Comparison of ENCODE assay signal across 8 cellular contexts in genomic region chr5:180090769-180091546, GRCh38. TPM values are rescaled to one million over a fixed set of nuclear protein-coding genes. Genes with fewer than 3 reads are reported as not detected.
DNase-seq lines count a peak whose midpoint lies in the region; ATAC-seq and TF ChIP-seq lines count a peak whose summit lies in the region.

No MANE protein-coding gene starts in this region.

- no peaks in the 10 kb centered on the region for H3K9me3 Mint-ChIP-seq in activated CD4-positive, alpha-beta T cell treated with anti-CD3 and anti-CD28 coated beads, Interleukin-2, amount 10 ng/mL, durations not matched to agents 24 days and 14 days
- H3K9me3 Mint-ChIP-seq in stimulated activated effector memory CD8-positive, alpha-beta T cell treated with anti-CD3 and anti-CD28 coated beads, Interleukin-12 subunit alpha, Interleukin-12 subunit beta, amount 100 ng/mL, for 72 hours = no peaks in the 10 kb centered on the region

- peak in 3 of 6 experiments; percentile 11 to 17 (median 16) for TF ChIP-seq CTCF in adrenal gland (IDR thresholded peaks at IDR 0.05)

- H3K27me3 ChIP-seq in adrenal gland = no peaks in the 10 kb centered on the region

- no peaks in the 10 kb centered on the region for H3K36me3 Mint-ChIP-seq in activated CD4-positive, alpha-beta T cell treated with anti-CD3 and anti-CD28 coated beads, Interleukin-2, amount 10 ng/mL, durations not matched to agents 24 days and 14 days (ENCODE audit: low read depth)
- no peaks in the 10 kb centered on the region for H3K36me3 Mint-ChIP-seq in stimulated activated effector memory CD8-positive, alpha-beta T cell treated with anti-CD3 and anti-CD28 coated beads, Interleukin-12 subunit alpha, Interleukin-12 subunit beta, amount 100 ng/mL, for 72 hours

- H3K4me3 ChIP-seq in adrenal gland = peak overlapping the region in 1 of 4 donors; percentile 55

- WGBS in adrenal gland, 4 donors = 25 to 29% (median 27%) methylated on average over 9 to 17 of the region's 17 CpGs

- no peak for DNase-seq in activated CD4-positive, alpha-beta T cell treated with anti-CD3 and anti-CD28 coated beads, Interleukin-2, amount 10 ng/mL, durations not matched to agents 24 days and 14 days
- no peak for DNase-seq in activated CD4-positive, alpha-beta T cell treated with anti-CD3 and anti-CD28 coated beads for 4 hours
- DNase-seq in NCI-H460 (ENCODE audit: extremely low read depth, low read depth) (peak; percentile 41), adrenal gland (peak in 5 of 7 donors; percentile 37 to 65 (median 43)), iPS-NIHi11 (ENCODE audit: low spot score) (peak; percentile 35)
- no peak for DNase-seq in stimulated activated effector memory CD8-positive, alpha-beta T cell treated with anti-CD3 and anti-CD28 coated beads, Interleukin-12 subunit alpha, Interleukin-12 subunit beta, amount 100 ng/mL, for 72 hours (ENCODE audit: low spot score in 2 of 2)

- no peaks in the 10 kb centered on the region for H3K9me3 ChIP-seq in adrenal gland (replicated peaks in 1 of 3)

- no peak for ATAC-seq in stimulated activated effector memory CD8-positive, alpha-beta T cell treated with anti-CD3 and anti-CD28 coated beads, Interleukin-12 subunit alpha, Interleukin-12 subunit beta, amount 100 ng/mL, for 72 hours
- ATAC-seq in HG02852 (IDR thresholded peaks at IDR 0.05; ENCODE audit: unreplicated experiment) (no peak), GM18519 (IDR thresholded peaks at IDR 0.05; ENCODE audit: low FRiP score, unreplicated experiment) (no peak)

- peaks cover 10% of the 10 kb centered on the region for H3K4me1 Mint-ChIP-seq in activated CD4-positive, alpha-beta T cell treated with anti-CD3 and anti-CD28 coated beads, Interleukin-2, amount 10 ng/mL, durations not matched to agents 24 days and 14 days
- H3K4me1 Mint-ChIP-seq in stimulated activated effector memory CD8-positive, alpha-beta T cell treated with anti-CD3 and anti-CD28 coated beads, Interleukin-12 subunit alpha, Interleukin-12 subunit beta, amount 100 ng/mL, for 72 hours = peaks cover 8% of the 10 kb centered on the region

- no peak for TF ChIP-seq POLR2A in adrenal gland (IDR thresholded peaks at IDR 0.05)

- H3K4me1 ChIP-seq in adrenal gland (replicated peaks in 1 of 2) = peaks cover 0 to 5% of the 10 kb centered on the region in 2 donors

- peaks cover 8% of the 10 kb centered on the region for H3K27me3 Mint-ChIP-seq in activated CD4-positive, alpha-beta T cell treated with anti-CD3 and anti-CD28 coated beads, Interleukin-2, amount 10 ng/mL, durations not matched to agents 24 days and 14 days

- H3K27ac ChIP-seq in adrenal gland = peak overlapping the region in 1 of 5 donors; percentile 52

- no peaks in the 10 kb centered on the region for H3K36me3 ChIP-seq in adrenal gland (replicated peaks in 1 of 2)

- intact Hi-C loops in activated CD4-positive, alpha-beta T cell treated with anti-CD3 and anti-CD28 coated beads, Interleukin-2, amount 10 ng/mL, durations not matched to agents 24 days and 14 days (cut with micrococcal nuclease) = no loop called here
- intact Hi-C loops in adrenal gland (cut with DNase I) = no loop called here

- peak overlapping the region; percentile 20 for H3K27ac Mint-ChIP-seq in activated CD4-positive, alpha-beta T cell treated with anti-CD3 and anti-CD28 coated beads, Interleukin-2, amount 10 ng/mL, durations not matched to agents 24 days and 14 days
- H3K27ac Mint-ChIP-seq in stimulated activated effector memory CD8-positive, alpha-beta T cell treated with anti-CD3 and anti-CD28 coated beads, Interleukin-12 subunit alpha, Interleukin-12 subunit beta, amount 100 ng/mL, for 72 hours = no peak overlapping the region

- H3K4me3 Mint-ChIP-seq in activated CD4-positive, alpha-beta T cell treated with anti-CD3 and anti-CD28 coated beads, Interleukin-2, amount 10 ng/mL, durations not matched to agents 24 days and 14 days = peak overlapping the region; percentile 84
- peak overlapping the region; percentile 80 for H3K4me3 Mint-ChIP-seq in stimulated activated effector memory CD8-positive, alpha-beta T cell treated with anti-CD3 and anti-CD28 coated beads, Interleukin-12 subunit alpha, Interleukin-12 subunit beta, amount 100 ng/mL, for 72 hours

RNA-seq across cellular contexts. Expression of gene RNF130, which starts 19.4 kb away (rescaled TPM):
- 7.3 and 8.9 TPM in 2 replicates for total RNA-seq in activated CD4-positive, alpha-beta T cell treated with anti-CD3 and anti-CD28 coated beads, Interleukin-2, amount 10 ng/mL, durations not matched to agents 24 days and 14 days
- 61.6 and 65.2 TPM in 2 replicates for total RNA-seq in NCI-H460 (2014; rRNA removed; shearing (Covaris generic))
- polyA plus RNA-seq in NCI-H460 (2014; cell fraction: nucleus; rRNA removed) = 40.7 and 52.5 TPM in 2 replicates
- 100 to 1,000 TPM in 3 of 8 donors, 10 to 100 TPM in 5; 53.5 to 138 (median 80.6) TPM for total RNA-seq in adrenal gland
- 10 to 100 TPM; 36.8 to 58.8 (median 51.2) TPM for polyA plus RNA-seq in adrenal gland

Comparison
In these comparisons a context has a peak if more than half of its experiments do, and no peak if none do; other contexts are left out.
1. DNase-seq: peak in NCI-H460 (single experiment), adrenal gland (5 of 7) and iPS-NIHi11 (single experiment); none in activated CD4-positive, alpha-beta T cell treated with anti-CD3 and anti-CD28 coated beads, Interleukin-2, amount 10 ng/mL, durations not matched to agents 24 days and 14 days (single experiment), activated CD4-positive, alpha-beta T cell treated with anti-CD3 and anti-CD28 coated beads for 4 hours (0 of 2) and stimulated activated effector memory CD8-positive, alpha-beta T cell treated with anti-CD3 and anti-CD28 coated beads, Interleukin-12 subunit alpha, Interleukin-12 subunit beta, amount 100 ng/mL, for 72 hours (0 of 2).